27 cellular contexts compared by ENCODE assay signal in genomic region chr7:149723082-149723767, GRCh38. TPM values are rescaled to one million over a fixed set of nuclear protein-coding genes. Genes with fewer than 3 reads are reported as not detected.
"Had no signal": no experiment of that assay in that cellular context is flagged by ENCODE, and none has a peak within 500 bp of the region (broad histone marks: within the 10 kb centered on the region; RNA-seq: fewer than 3 reads in every experiment).

No MANE protein-coding gene starts in this region.

- ATAC-seq: activated CD8-positive, alpha-beta T cell treated with anti-CD3 and anti-CD28 coated beads, Interleukin-2, amount 10 ng/mL, durations not matched to agents 7 days and 5 days; activated naive CD8-positive, alpha-beta T cell treated with anti-CD3 and anti-CD28 coated beads, Interleukin-2, amount 50 U/mL, for 24 hours; SK-N-SH treated with all-trans-retinoic acid at 6 μM for 48 hours; T-helper 17 cell; WTC11 had no signal

- H3K4me1 ChIP-seq: SJSA1 had no signal

- H3K27ac ChIP-seq: SJSA1 had no signal

- H3K27me3 ChIP-seq: SJSA1 had no signal

- FAIRE-seq: astrocyte, RCC 7860 had no signal

- H3K9me3 ChIP-seq: SJSA1 had no signal

- DNase-seq: activated CD4-positive, alpha-beta T cell treated with anti-CD3 and anti-CD28 coated beads for 48 hours; activated CD4-positive, alpha-beta T cell treated with anti-CD3 and anti-CD28 coated beads, Interleukin-2, amount 50 U/mL, for 4 hours; activated CD8-positive, alpha-beta memory T cell treated with anti-CD3 and anti-CD28 coated beads, Interleukin-2, amount 50 U/mL, for 48 hours; activated CD8-positive, alpha-beta T cell treated with anti-CD3 and anti-CD28 coated beads, Interleukin-2, amount 10 ng/mL, durations not matched to agents 7 days and 5 days; activated gamma-delta T cell; activated naive CD8-positive, alpha-beta T cell treated with anti-CD3 and anti-CD28 coated beads, Interleukin-2, amount 50 U/mL, for 24 hours; activated T-cell treated with anti-CD3 and anti-CD28 coated beads, Interleukin-2, amount 50 U/mL, for 1 hour; amniotic stem cell; Kasumi-1; NCI-H1105 treated with DMSO at 0.1 percent for 48 hours; NCI-H1436 treated with DMSO at 0.1 percent for 48 hours; NCI-H187; NCI-H2081; NCI-H510A treated with DMSO at 0.1 percent for 48 hours; NCI-H69; SHP77; T-helper 9 cell had no signal

- H3K9me3 Mint-ChIP-seq: activated naive CD4-positive, alpha-beta T cell treated with anti-CD3 and anti-CD28 coated beads, Interleukin-2, amount 50 U/mL, for 24 hours; activated naive CD8-positive, alpha-beta T cell treated with anti-CD3 and anti-CD28 coated beads, Interleukin-2, amount 50 U/mL, for 24 hours; activated T-helper 1 cell treated with anti-CD3 and anti-CD28 coated beads, Interleukin-12 subunit alpha, Interleukin-12 subunit beta, Interleukin-2, Interleukin-4 antibody, amounts not matched to agents 30 ng/mL and 10 ng/mL and 1 ng/mL, durations not matched to agents 14 hours and 24 hours and 36 hours; brain; central memory CD8-positive, alpha-beta T cell; WTC11 had no signal

- H3K27ac Mint-ChIP-seq: activated CD8-positive, alpha-beta T cell treated with anti-CD3 and anti-CD28 coated beads, Interleukin-2, amount 10 ng/mL, durations not matched to agents 7 days and 5 days; activated naive CD4-positive, alpha-beta T cell treated with anti-CD3 and anti-CD28 coated beads, Interleukin-2, amount 50 U/mL, for 24 hours; activated naive CD8-positive, alpha-beta T cell treated with anti-CD3 and anti-CD28 coated beads, Interleukin-2, amount 50 U/mL, for 24 hours; activated T-helper 1 cell treated with anti-CD3 and anti-CD28 coated beads, Interleukin-12 subunit alpha, Interleukin-12 subunit beta, Interleukin-2, Interleukin-4 antibody, amounts not matched to agents 30 ng/mL and 10 ng/mL and 1 ng/mL, durations not matched to agents 14 hours and 24 hours and 36 hours; brain; T-helper 17 cell; WTC11 had no signal

- H3K4me3 ChIP-seq: SJSA1 had no signal

RNA-seq across cellular contexts. Expression of gene ZNF467, which starts 50.2 kb away (rescaled TPM):
- total RNA-seq: SJSA1 had no signal
